8 cellular contexts compared by ENCODE assay signal in the genomic region with DNA sequence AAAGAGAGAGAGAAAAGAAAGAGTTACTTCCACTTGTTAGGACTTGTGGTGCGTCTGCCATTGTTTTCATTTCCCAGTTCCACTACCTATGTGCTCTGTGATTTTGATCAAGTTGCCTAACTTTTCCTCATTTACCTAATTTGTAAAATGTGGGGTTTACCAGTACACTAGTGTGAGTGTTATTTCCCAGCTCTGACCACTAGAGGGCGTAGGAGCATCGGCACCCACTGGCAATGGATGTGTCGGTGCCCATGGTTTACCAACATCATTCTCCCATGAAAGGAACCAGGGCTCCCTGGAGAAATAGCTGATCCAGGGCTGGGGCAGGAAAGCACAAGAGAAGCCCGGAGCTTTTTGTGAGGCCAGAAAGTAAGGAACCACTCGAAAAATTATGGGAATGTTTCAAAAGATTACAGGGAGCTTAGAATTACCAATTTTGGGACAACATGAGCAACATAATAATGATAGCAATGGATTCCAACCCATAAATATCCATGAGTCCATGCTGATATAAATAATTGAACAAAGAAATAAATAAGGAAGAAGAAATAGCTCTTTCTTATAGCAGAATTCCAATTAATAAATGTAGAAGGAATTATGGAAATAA. TPM values are rescaled to one million over a fixed set of nuclear protein-coding genes. Genes with fewer than 3 reads are reported as not detected.
DNase-seq lines count a peak whose midpoint lies in the region; ATAC-seq and TF ChIP-seq lines count a peak whose summit lies in the region.

No MANE protein-coding gene starts in this region.

- intact Hi-C loops in Right ventricle myocardium superior (cut with DNase I): loop anchor here (10.0 kb wide), 1 partner anchor 103 kb away; no protein-coding TSS in a partner anchor

- DNase-seq in DMS53 (lab: John Stamatoyannopoulos, UW) (peak; percentile 83), Kasumi-1 (lab: John Stamatoyannopoulos, UW) (peak; percentile 43 to 45), SJSA1 (ENCODE audit: low read depth in 1 of 2, low spot score in 2 of 2) (peak; percentile 18 to 61), Right ventricle myocardium superior (no peak), retinal pigment epithelial cell (ENCODE audit: low read depth) (no peak)
- DNase-seq in activated naive CD4-positive, alpha-beta T cell treated with anti-CD3 and anti-CD28 coated beads, Interleukin-2, amount 50 U/mL, for 16 hours: peak; percentile 67

- no peaks in the 10 kb centered on the region; the same call in 1 of the 2 replicates for H3K27me3 ChIP-seq in SJSA1 (replicated peaks)

- no peaks in the 10 kb centered on the region for H3K9me3 ChIP-seq in SJSA1 (replicated peaks)

- no peaks in the 10 kb centered on the region for H3K4me1 ChIP-seq in SJSA1 (replicated peaks)

- ATAC-seq in Right ventricle myocardium superior (ENCODE audit: poor library complexity) (peak; percentile 68), GM18519 (IDR thresholded peaks at IDR 0.05; ENCODE audit: low FRiP score, unreplicated experiment) (no peak), GM18873 (IDR thresholded peaks at IDR 0.05; ENCODE audit: low FRiP score, unreplicated experiment) (no peak)

- TF ChIP-seq CTCF in retinal pigment epithelial cell (conservative IDR thresholded peaks at IDR 0.05; ENCODE audit: low read depth, low read length): peak; percentile 88

- H3K27ac ChIP-seq in SJSA1: no peak overlapping the region

- H3K4me3 ChIP-seq in SJSA1 (no peak overlapping the region), retinal pigment epithelial cell (ENCODE audit: low read length) (no peak overlapping the region)

- H3K36me3 ChIP-seq in SJSA1: no peaks in the 10 kb centered on the region

RNA-seq across cellular contexts. Expression of a gene that starts 15.1 kb away (rescaled TPM):
- total RNA-seq in SJSA1 (2014; rRNA removed; shearing (Covaris generic)): not detected in 2 replicates
- 0.46 TPM for total RNA-seq in Right ventricle myocardium superior

RNA-seq across cellular contexts. Expression of a gene that starts 46.1 kb away (rescaled TPM):
- total RNA-seq in SJSA1 (2014; rRNA removed; shearing (Covaris generic)): not detected in 2 replicates
- total RNA-seq in Right ventricle myocardium superior: not detected

Comparison
In these comparisons a context has a peak if more than half of its experiments do, and no peak if none do; other contexts are left out.
1. DNase-seq: peak in DMS53 (single experiment), Kasumi-1 (2 of 2), SJSA1 (2 of 2) and activated naive CD4-positive, alpha-beta T cell treated with anti-CD3 and anti-CD28 coated beads, Interleukin-2, amount 50 U/mL, for 16 hours (single experiment); none in Right ventricle myocardium superior (single experiment) and retinal pigment epithelial cell (single experiment).